ENCODE assay signal across 1 cellular context in genomic region chr12:19155981-19156734, GRCh38.
TF ChIP-seq lines count a peak whose summit lies in the region.

No MANE protein-coding gene starts in this region.

TF ChIP-seq in WTC11, 78 proteins besides CTCF, POLR2A, EP300 and RAD21 (continued from another document):
- TF ChIP-seq, protein P1, sequence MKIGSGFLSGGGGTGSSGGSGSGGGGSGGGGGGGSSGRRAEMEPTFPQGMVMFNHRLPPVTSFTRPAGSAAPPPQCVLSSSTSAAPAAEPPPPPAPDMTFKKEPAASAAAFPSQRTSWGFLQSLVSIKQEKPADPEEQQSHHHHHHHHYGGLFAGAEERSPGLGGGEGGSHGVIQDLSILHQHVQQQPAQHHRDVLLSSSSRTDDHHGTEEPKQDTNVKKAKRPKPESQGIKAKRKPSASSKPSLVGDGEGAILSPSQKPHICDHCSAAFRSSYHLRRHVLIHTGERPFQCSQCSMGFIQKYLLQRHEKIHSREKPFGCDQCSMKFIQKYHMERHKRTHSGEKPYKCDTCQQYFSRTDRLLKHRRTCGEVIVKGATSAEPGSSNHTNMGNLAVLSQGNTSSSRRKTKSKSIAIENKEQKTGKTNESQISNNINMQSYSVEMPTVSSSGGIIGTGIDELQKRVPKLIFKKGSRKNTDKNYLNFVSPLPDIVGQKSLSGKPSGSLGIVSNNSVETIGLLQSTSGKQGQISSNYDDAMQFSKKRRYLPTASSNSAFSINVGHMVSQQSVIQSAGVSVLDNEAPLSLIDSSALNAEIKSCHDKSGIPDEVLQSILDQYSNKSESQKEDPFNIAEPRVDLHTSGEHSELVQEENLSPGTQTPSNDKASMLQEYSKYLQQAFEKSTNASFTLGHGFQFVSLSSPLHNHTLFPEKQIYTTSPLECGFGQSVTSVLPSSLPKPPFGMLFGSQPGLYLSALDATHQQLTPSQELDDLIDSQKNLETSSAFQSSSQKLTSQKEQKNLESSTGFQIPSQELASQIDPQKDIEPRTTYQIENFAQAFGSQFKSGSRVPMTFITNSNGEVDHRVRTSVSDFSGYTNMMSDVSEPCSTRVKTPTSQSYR (CRISPR knock-in tag; IDR thresholded peaks at IDR 0.05), result no peak
- TF ChIP-seq ZNF416 (CRISPR knock-in tag; IDR thresholded peaks at IDR 0.05) (no peak), PRRX2 (CRISPR knock-in tag; IDR thresholded peaks at IDR 0.05) (no peak), ZBTB21 (CRISPR knock-in tag; IDR thresholded peaks at IDR 0.05; ENCODE audit: borderline replicate concordance) (no peak)
- TF ChIP-seq, protein P2, sequence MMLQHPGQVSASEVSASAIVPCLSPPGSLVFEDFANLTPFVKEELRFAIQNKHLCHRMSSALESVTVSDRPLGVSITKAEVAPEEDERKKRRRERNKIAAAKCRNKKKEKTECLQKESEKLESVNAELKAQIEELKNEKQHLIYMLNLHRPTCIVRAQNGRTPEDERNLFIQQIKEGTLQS (CRISPR knock-in tag; conservative IDR thresholded peaks at IDR 0.05), result no peak
- TF ChIP-seq, protein P3, sequence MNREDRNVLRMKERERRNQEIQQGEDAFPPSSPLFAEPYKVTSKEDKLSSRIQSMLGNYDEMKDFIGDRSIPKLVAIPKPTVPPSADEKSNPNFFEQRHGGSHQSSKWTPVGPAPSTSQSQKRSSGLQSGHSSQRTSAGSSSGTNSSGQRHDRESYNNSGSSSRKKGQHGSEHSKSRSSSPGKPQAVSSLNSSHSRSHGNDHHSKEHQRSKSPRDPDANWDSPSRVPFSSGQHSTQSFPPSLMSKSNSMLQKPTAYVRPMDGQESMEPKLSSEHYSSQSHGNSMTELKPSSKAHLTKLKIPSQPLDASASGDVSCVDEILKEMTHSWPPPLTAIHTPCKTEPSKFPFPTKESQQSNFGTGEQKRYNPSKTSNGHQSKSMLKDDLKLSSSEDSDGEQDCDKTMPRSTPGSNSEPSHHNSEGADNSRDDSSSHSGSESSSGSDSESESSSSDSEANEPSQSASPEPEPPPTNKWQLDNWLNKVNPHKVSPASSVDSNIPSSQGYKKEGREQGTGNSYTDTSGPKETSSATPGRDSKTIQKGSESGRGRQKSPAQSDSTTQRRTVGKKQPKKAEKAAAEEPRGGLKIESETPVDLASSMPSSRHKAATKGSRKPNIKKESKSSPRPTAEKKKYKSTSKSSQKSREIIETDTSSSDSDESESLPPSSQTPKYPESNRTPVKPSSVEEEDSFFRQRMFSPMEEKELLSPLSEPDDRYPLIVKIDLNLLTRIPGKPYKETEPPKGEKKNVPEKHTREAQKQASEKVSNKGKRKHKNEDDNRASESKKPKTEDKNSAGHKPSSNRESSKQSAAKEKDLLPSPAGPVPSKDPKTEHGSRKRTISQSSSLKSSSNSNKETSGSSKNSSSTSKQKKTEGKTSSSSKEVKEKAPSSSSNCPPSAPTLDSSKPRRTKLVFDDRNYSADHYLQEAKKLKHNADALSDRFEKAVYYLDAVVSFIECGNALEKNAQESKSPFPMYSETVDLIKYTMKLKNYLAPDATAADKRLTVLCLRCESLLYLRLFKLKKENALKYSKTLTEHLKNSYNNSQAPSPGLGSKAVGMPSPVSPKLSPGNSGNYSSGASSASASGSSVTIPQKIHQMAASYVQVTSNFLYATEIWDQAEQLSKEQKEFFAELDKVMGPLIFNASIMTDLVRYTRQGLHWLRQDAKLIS (CRISPR knock-in tag; IDR thresholded peaks at IDR 0.05; ENCODE audit: borderline replicate concordance), result no peak
- TF ChIP-seq, protein P4, sequence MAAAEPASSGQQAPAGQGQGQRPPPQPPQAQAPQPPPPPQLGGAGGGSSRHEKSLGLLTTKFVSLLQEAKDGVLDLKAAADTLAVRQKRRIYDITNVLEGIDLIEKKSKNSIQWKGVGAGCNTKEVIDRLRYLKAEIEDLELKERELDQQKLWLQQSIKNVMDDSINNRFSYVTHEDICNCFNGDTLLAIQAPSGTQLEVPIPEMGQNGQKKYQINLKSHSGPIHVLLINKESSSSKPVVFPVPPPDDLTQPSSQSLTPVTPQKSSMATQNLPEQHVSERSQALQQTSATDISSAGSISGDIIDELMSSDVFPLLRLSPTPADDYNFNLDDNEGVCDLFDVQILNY (CRISPR knock-in tag; IDR thresholded peaks at IDR 0.05), result no peak
